In the genomic region with DNA sequence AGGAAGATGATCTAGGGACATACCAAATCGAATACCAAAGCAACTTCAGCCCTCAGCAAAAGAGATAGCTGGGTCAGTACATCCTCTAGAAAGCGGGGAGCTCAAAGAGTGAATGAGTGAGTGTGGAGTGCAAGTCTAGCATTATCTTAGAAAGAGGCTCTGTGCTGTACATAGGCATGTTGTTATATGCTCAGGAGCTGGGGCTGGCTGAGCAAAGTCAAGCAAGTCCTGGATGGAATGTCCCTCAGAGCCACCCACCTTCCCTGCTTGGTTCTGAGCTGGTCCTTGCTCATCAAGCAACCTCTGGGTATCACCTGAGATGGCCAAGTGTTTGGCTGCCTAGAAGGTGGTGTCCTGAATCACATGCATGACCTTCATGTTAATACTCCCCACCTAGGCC, we compare ENCODE assay signal across 30 cellular contexts. TPM values are rescaled to one million over a fixed set of nuclear protein-coding genes. Genes with fewer than 3 reads are reported as not detected.
DNase-seq lines count a peak whose midpoint lies in the region; ATAC-seq and TF ChIP-seq lines count a peak whose summit lies in the region.
"Had no signal": no experiment of that assay in that cellular context is flagged by ENCODE, and none has a peak within 500 bp of the region (broad histone marks: within the 10 kb centered on the region; RNA-seq: fewer than 3 reads in every experiment).

No MANE protein-coding gene starts in this region.

- H3K4me1 ChIP-seq in HEK293 (ENCODE audit: control insufficient read depth, insufficient read depth, low read length) (no peaks in the 10 kb centered on the region), liver (ENCODE audit: control insufficient read depth in 4 of 4, insufficient read depth in 4 of 4, low read length in 3 of 4) (peaks cover 11 to 45% (median 33%) of the 10 kb centered on the region in 4 donors)

- no peak for TF ChIP-seq RAD21 in liver (IDR thresholded peaks at IDR 0.05)

- H3K27ac ChIP-seq in HEK293 (ENCODE audit: extremely low read depth, low read depth, low read length) (no peak overlapping the region), liver (ENCODE audit: low read depth in 1 of 2, low read length in 2 of 2) (peak overlapping the region; percentile 30 to 77)
- H3K27ac ChIP-seq: A549, lower lobe of right lung had no signal

- H3K27me3 Mint-ChIP-seq in activated CD4-positive, alpha-beta T cell treated with anti-CD3 and anti-CD28 coated beads, Interleukin-2, amount 10 ng/mL, durations not matched to agents 24 days and 14 days: no peaks in the 10 kb centered on the region
- H3K27me3 Mint-ChIP-seq in activated T-helper 2 cell treated with anti-CD3 and anti-CD28 coated beads, Interferon-gamma antibody, Interleukin-2, Interleukin-4, amounts not matched to agents 10 μg/mL and 5 μg/mL and 100 μg/mL, durations not matched to agents 14 hours and 24 hours and 36 hours (ENCODE audit: low read depth): no peaks in the 10 kb centered on the region
- H3K27me3 Mint-ChIP-seq: effector memory CD8-positive, alpha-beta T cell; naive thymus-derived CD8-positive, alpha-beta T cell had no signal

- H3K27me3 ChIP-seq in liver (ENCODE audit: control insufficient read depth in 4 of 4, insufficient read depth in 4 of 4, low read length in 3 of 4): no peaks in the 10 kb centered on the region

- no peaks in the 10 kb centered on the region for H3K9me3 ChIP-seq in HEK293 (ENCODE audit: control insufficient read depth, insufficient read depth, low read depth, low read length)
- no peaks in the 10 kb centered on the region for H3K9me3 ChIP-seq in liver (ENCODE audit: control insufficient read depth in 4 of 4, low read length in 3 of 4)
- H3K9me3 ChIP-seq: A549, lower lobe of right lung had no signal

- WGBS in liver: 78% methylated on average over 2 of the region's 2 CpGs

- no peak overlapping the region for H3K4me3 Mint-ChIP-seq in activated CD4-positive, alpha-beta T cell treated with anti-CD3 and anti-CD28 coated beads, Interleukin-2, amount 10 ng/mL, durations not matched to agents 24 days and 14 days
- H3K4me3 Mint-ChIP-seq in activated T-helper 2 cell treated with anti-CD3 and anti-CD28 coated beads, Interferon-gamma antibody, Interleukin-2, Interleukin-4, amounts not matched to agents 10 μg/mL and 5 μg/mL and 100 μg/mL, durations not matched to agents 14 hours and 24 hours and 36 hours (ENCODE audit: low read depth): no peak overlapping the region
- H3K4me3 Mint-ChIP-seq: effector memory CD8-positive, alpha-beta T cell; naive thymus-derived CD8-positive, alpha-beta T cell had no signal

- TF ChIP-seq CTCF in HEK293 (tag by site-specific recombination; IDR thresholded peaks at IDR 0.05) (no peak), liver (IDR thresholded peaks at IDR 0.05; ENCODE audit: low read depth, low read length, missing input control) (no peak)

- peaks cover 38% of the 10 kb centered on the region for H3K4me1 Mint-ChIP-seq in activated CD4-positive, alpha-beta T cell treated with anti-CD3 and anti-CD28 coated beads, Interleukin-2, amount 10 ng/mL, durations not matched to agents 24 days and 14 days
- H3K4me1 Mint-ChIP-seq in activated T-helper 2 cell treated with anti-CD3 and anti-CD28 coated beads, Interferon-gamma antibody, Interleukin-2, Interleukin-4, amounts not matched to agents 10 μg/mL and 5 μg/mL and 100 μg/mL, durations not matched to agents 14 hours and 24 hours and 36 hours (ENCODE audit: low read depth): peaks cover 55% of the 10 kb centered on the region

- H3K9ac ChIP-seq in liver (ENCODE audit: low read depth in 1 of 2, low read length in 2 of 2): no peak overlapping the region

- H3K27ac Mint-ChIP-seq in activated CD4-positive, alpha-beta T cell treated with anti-CD3 and anti-CD28 coated beads, Interleukin-2, amount 10 ng/mL, durations not matched to agents 24 days and 14 days: peak overlapping the region; percentile 94
- peak overlapping the region; percentile 98 for H3K27ac Mint-ChIP-seq in activated T-helper 2 cell treated with anti-CD3 and anti-CD28 coated beads, Interferon-gamma antibody, Interleukin-2, Interleukin-4, amounts not matched to agents 10 μg/mL and 5 μg/mL and 100 μg/mL, durations not matched to agents 14 hours and 24 hours and 36 hours
- H3K27ac Mint-ChIP-seq: effector memory CD8-positive, alpha-beta T cell had no signal

- no peak for DNase-seq in activated CD4-positive, alpha-beta T cell treated with anti-CD3 and anti-CD28 coated beads, Interleukin-2, amount 10 ng/mL, durations not matched to agents 24 days and 14 days
- DNase-seq in activated CD4-positive, alpha-beta T cell treated with anti-CD3 and anti-CD28 coated beads, Interleukin-2, amount 50 U/mL, for 1 hour: no peak
- no peak for DNase-seq in activated T-helper 2 cell treated with anti-CD3 and anti-CD28 coated beads, Interferon-gamma antibody, Interleukin-2, Interleukin-4, amounts not matched to agents 10 μg/mL and 5 μg/mL and 100 μg/mL, durations not matched to agents 14 hours and 24 hours and 36 hours (ENCODE audit: low spot score)
- DNase-seq in DMS153 treated with DMSO at 0.1 percent for 48 hours (lab: John Stamatoyannopoulos, UW; ENCODE audit: unreplicated experiment): no peak
- DNase-seq: activated gamma-delta T cell; cortex of kidney; DMS79; effector memory CD8-positive, alpha-beta T cell; foreskin fibroblast; GDM1; head of caudate nucleus; lower lobe of right lung; naive thymus-derived CD8-positive, alpha-beta T cell; NCI-H1105; NCI-H2227 treated with DMSO at 0.1 percent for 48 hours; NCI-H774; nucleus accumbens; stimulated activated CD8-positive, alpha-beta memory T cell treated with anti-CD3 and anti-CD28 coated beads, Interleukin-4, amount 100 ng/mL, for 48 hours; trophoblast cell had no signal

- CTCF ChIA-PET in HEK293 (lab: Yijun Ruan, JAX): interaction anchor here (0.6 to 1.4 kb wide), 2 partner anchors 95 to 132 kb away, joined by 3 to 4 read pairs; no protein-coding TSS in a partner anchor

- POLR2A ChIA-PET in HEK293 (lab: Yijun Ruan, JAX): interaction anchor here (0.5 to 1.6 kb wide), 4 partner anchors 49 to 174 kb away, joined by 4 to 7 read pairs (median 5); a partner anchor contains a TSS

- ATAC-seq in HG03520 (IDR thresholded peaks at IDR 0.05; ENCODE audit: unreplicated experiment) (no peak), HG03097 (IDR thresholded peaks at IDR 0.05; ENCODE audit: low FRiP score, unreplicated experiment) (no peak)
- ATAC-seq: effector memory CD8-positive, alpha-beta T cell; naive thymus-derived CD8-positive, alpha-beta T cell had no signal

- intact Hi-C loops in activated CD4-positive, alpha-beta T cell treated with anti-CD3 and anti-CD28 coated beads, Interleukin-2, amount 10 ng/mL, durations not matched to agents 24 days and 14 days (cut with micrococcal nuclease): no loop called here
- intact Hi-C loops in activated T-helper 2 cell treated with anti-CD3 and anti-CD28 coated beads, Interferon-gamma antibody, Interleukin-2, Interleukin-4, amounts not matched to agents 10 μg/mL and 5 μg/mL and 100 μg/mL, durations not matched to agents 14 hours and 24 hours and 36 hours (cut with micrococcal nuclease): no loop called here

- no peaks in the 10 kb centered on the region for H3K9me3 Mint-ChIP-seq in activated CD4-positive, alpha-beta T cell treated with anti-CD3 and anti-CD28 coated beads, Interleukin-2, amount 10 ng/mL, durations not matched to agents 24 days and 14 days
- no peaks in the 10 kb centered on the region for H3K9me3 Mint-ChIP-seq in activated T-helper 2 cell treated with anti-CD3 and anti-CD28 coated beads, Interferon-gamma antibody, Interleukin-2, Interleukin-4, amounts not matched to agents 10 μg/mL and 5 μg/mL and 100 μg/mL, durations not matched to agents 14 hours and 24 hours and 36 hours
- H3K9me3 Mint-ChIP-seq: effector memory CD8-positive, alpha-beta T cell; naive thymus-derived CD8-positive, alpha-beta T cell had no signal

- no peak overlapping the region for H3K4me3 ChIP-seq in HEK293 (ENCODE audit: low read depth, low read length)
- no peak overlapping the region for H3K4me3 ChIP-seq in liver (ENCODE audit: low read depth in 1 of 3, low read length in 3 of 3)
- H3K4me3 ChIP-seq: A549, lower lobe of right lung, skin epidermis had no signal

- peaks cover 82% of the 10 kb centered on the region for H3K36me3 Mint-ChIP-seq in activated CD4-positive, alpha-beta T cell treated with anti-CD3 and anti-CD28 coated beads, Interleukin-2, amount 10 ng/mL, durations not matched to agents 24 days and 14 days (ENCODE audit: low read depth)
- peaks cover 85% of the 10 kb centered on the region for H3K36me3 Mint-ChIP-seq in activated T-helper 2 cell treated with anti-CD3 and anti-CD28 coated beads, Interferon-gamma antibody, Interleukin-2, Interleukin-4, amounts not matched to agents 10 μg/mL and 5 μg/mL and 100 μg/mL, durations not matched to agents 14 hours and 24 hours and 36 hours (ENCODE audit: low read depth)

- H3K36me3 ChIP-seq in HEK293 (ENCODE audit: control insufficient read depth in 2 of 2, insufficient read depth in 1 of 2, low read length in 2 of 2) (peaks cover 44 to 79% of the 10 kb centered on the region in 2 experiments), liver (ENCODE audit: control insufficient read depth in 4 of 4, insufficient read depth in 3 of 4, low read depth in 1 of 4, low read length in 3 of 4) (peaks cover 11 to 21% (median 17%) of the 10 kb centered on the region in 4 donors)

RNA-seq across cellular contexts. Expression of a gene that starts 4.9 kb away (rescaled TPM):
- total RNA-seq in activated CD4-positive, alpha-beta T cell treated with anti-CD3 and anti-CD28 coated beads, Interleukin-2, amount 10 ng/mL, durations not matched to agents 24 days and 14 days: 22.6 and 22.8 TPM in 2 replicates
- 44.3 and 46.0 TPM in 2 replicates for total RNA-seq in activated T-helper 2 cell treated with anti-CD3 and anti-CD28 coated beads, Interferon-gamma antibody, Interleukin-2, Interleukin-4, amounts not matched to agents 10 μg/mL and 5 μg/mL and 100 μg/mL, durations not matched to agents 14 hours and 24 hours and 36 hours
- 10 to 100 TPM; 11.9 to 12.6 TPM for total RNA-seq in liver
- polyA plus RNA-seq in liver: 1 to 10 TPM in 1 of 2 donors, under 1 TPM in 1; 0.68 to 2.4 TPM

RNA-seq across cellular contexts. Expression of a gene that starts 32.5 kb away (rescaled TPM):
- not detected in 2 replicates for total RNA-seq in activated CD4-positive, alpha-beta T cell treated with anti-CD3 and anti-CD28 coated beads, Interleukin-2, amount 10 ng/mL, durations not matched to agents 24 days and 14 days
- total RNA-seq in activated T-helper 2 cell treated with anti-CD3 and anti-CD28 coated beads, Interferon-gamma antibody, Interleukin-2, Interleukin-4, amounts not matched to agents 10 μg/mL and 5 μg/mL and 100 μg/mL, durations not matched to agents 14 hours and 24 hours and 36 hours: 0.16 and 0.23 TPM in 2 replicates
- total RNA-seq in liver: under 1 TPM in 1 of 2 donors, not detected in 1; 0.17 TPM
- under 1 TPM; 0.03 to 0.07 TPM for polyA plus RNA-seq in liver
- total RNA-seq: H4; kidney epithelial cell; M059J; naive thymus-derived CD8-positive, alpha-beta T cell; SK-MEL-5; T-helper 1 cell treated with Interleukin-12 subunit alpha and Interleukin-12 subunit beta and Interleukin-4 antibody, amounts not matched to agents 30 ng/mL and 1 ng/mL, for 36 hours had no signal

RNA-seq across cellular contexts. Expression of a gene that starts 34.1 kb away (rescaled TPM):
- 46.2 and 47.3 TPM in 2 replicates for total RNA-seq in activated CD4-positive, alpha-beta T cell treated with anti-CD3 and anti-CD28 coated beads, Interleukin-2, amount 10 ng/mL, durations not matched to agents 24 days and 14 days
- 59.9 and 62.0 TPM in 2 replicates for total RNA-seq in activated T-helper 2 cell treated with anti-CD3 and anti-CD28 coated beads, Interferon-gamma antibody, Interleukin-2, Interleukin-4, amounts not matched to agents 10 μg/mL and 5 μg/mL and 100 μg/mL, durations not matched to agents 14 hours and 24 hours and 36 hours
- 10 to 100 TPM; 15.3 to 32.0 TPM for total RNA-seq in liver
- polyA plus RNA-seq in liver: 10 to 100 TPM; 25.1 to 28.8 TPM

RNA-seq across cellular contexts. Expression of a gene that starts 48.7 kb away (rescaled TPM):
- 225 and 229 TPM in 2 replicates for total RNA-seq in activated CD4-positive, alpha-beta T cell treated with anti-CD3 and anti-CD28 coated beads, Interleukin-2, amount 10 ng/mL, durations not matched to agents 24 days and 14 days
- total RNA-seq in activated T-helper 2 cell treated with anti-CD3 and anti-CD28 coated beads, Interferon-gamma antibody, Interleukin-2, Interleukin-4, amounts not matched to agents 10 μg/mL and 5 μg/mL and 100 μg/mL, durations not matched to agents 14 hours and 24 hours and 36 hours: 223 and 232 TPM in 2 replicates
- 100 to 1,000 TPM in 1 of 2 donors, 10 to 100 TPM in 1; 55.4 to 133 TPM for total RNA-seq in liver
- 10 to 100 TPM; 12.1 to 18.8 TPM for polyA plus RNA-seq in liver

RNA-seq across cellular contexts. Expression of a gene that starts 57.3 kb away (rescaled TPM):
- 0.31 and 0.47 TPM in 2 replicates for total RNA-seq in activated CD4-positive, alpha-beta T cell treated with anti-CD3 and anti-CD28 coated beads, Interleukin-2, amount 10 ng/mL, durations not matched to agents 24 days and 14 days
- total RNA-seq in activated T-helper 2 cell treated with anti-CD3 and anti-CD28 coated beads, Interferon-gamma antibody, Interleukin-2, Interleukin-4, amounts not matched to agents 10 μg/mL and 5 μg/mL and 100 μg/mL, durations not matched to agents 14 hours and 24 hours and 36 hours: 1.3 and 1.4 TPM in 2 replicates
- total RNA-seq in liver: 10 to 100 TPM in 1 of 2 donors, 1 to 10 TPM in 1; 6.2 to 17.6 TPM
- 1 to 10 TPM in 1 of 2 donors, under 1 TPM in 1; 0.71 to 5.0 TPM for polyA plus RNA-seq in liver
- total RNA-seq: naive thymus-derived CD8-positive, alpha-beta T cell had no signal
- polyA plus RNA-seq: naive thymus-derived CD8-positive, alpha-beta T cell had no signal
